Comparison of ENCODE assay signal across 8 cellular contexts in the genomic region with DNA sequence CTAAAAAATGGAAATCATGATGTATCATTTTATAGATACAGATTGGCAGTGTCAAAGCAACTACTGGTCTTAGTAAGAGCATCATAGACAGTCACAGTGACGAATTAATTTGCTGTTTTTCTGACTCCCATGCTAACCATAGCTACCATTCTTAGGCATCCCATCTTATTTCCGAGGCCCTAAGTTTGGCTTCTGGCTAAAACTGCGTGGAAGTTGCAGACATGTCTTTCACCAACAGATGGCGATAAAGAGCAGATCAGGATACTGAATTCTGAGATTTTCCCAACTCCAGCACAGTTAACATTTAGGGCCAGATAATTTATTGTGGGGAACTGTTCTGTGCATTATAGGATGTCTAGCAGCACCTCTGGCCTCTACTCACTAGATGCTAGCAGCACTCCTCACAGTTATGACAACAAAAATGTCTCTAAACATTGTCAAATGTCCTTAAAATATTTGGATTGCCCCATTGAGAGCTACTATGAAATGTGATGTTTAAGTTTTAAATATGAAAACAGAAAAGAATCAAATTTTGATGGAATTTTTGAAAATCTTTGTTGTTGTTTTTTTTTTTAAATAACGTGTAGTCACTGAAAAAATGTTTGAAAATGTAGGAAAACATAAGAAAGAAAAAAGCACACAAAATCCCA. TPM values are rescaled to one million over a fixed set of nuclear protein-coding genes. Genes with fewer than 3 reads are reported as not detected.
DNase-seq lines count a peak whose midpoint lies in the region; ATAC-seq and TF ChIP-seq lines count a peak whose summit lies in the region.

No MANE protein-coding gene starts in this region.

- H3K9me3 Mint-ChIP-seq in natural killer cell (no peaks in the 10 kb centered on the region), WTC11 (no peaks in the 10 kb centered on the region)
- no peaks in the 10 kb centered on the region for H3K9me3 Mint-ChIP-seq in natural killer cell treated with Interleukin-12 subunit alpha and Interleukin-12 subunit beta and Interleukin-15 and Interleukin-18, amount 100 ng/mL, for 72 hours

- TF ChIP-seq CTCF in natural killer cell (IDR thresholded peaks at IDR 0.05) = peak; percentile 98
- peak; percentile 79 for TF ChIP-seq CTCF in WTC11 (IDR thresholded peaks at IDR 0.05)
- TF ChIP-seq CTCF in fibroblast of lung (conservative IDR thresholded peaks at IDR 0.05 in 1 of 2, IDR thresholded peaks at IDR 0.05 in 1 of 2; ENCODE audit: low read depth in 1 of 2, low read length in 2 of 2) = peak; percentile 96 to 98

- no peak overlapping the region for H4K91ac ChIP-seq in neuronal stem cell (ENCODE audit: low read depth, low read length, poor library complexity)

- H3K4me1 ChIP-seq in fibroblast of lung (ENCODE audit: control insufficient read depth, extremely low read depth, insufficient read depth, low read length) (no peaks in the 10 kb centered on the region), neuronal stem cell (ENCODE audit: control insufficient read depth in 2 of 2, insufficient read depth in 1 of 2, low read depth in 1 of 2, low read length in 2 of 2) (no peaks in the 10 kb centered on the region)

- H2AK5ac ChIP-seq in neuronal stem cell (ENCODE audit: low read depth, low read length) = no peak overlapping the region

- no peaks in the 10 kb centered on the region for H4K20me1 ChIP-seq in fibroblast of lung (ENCODE audit: control insufficient read depth, extremely low read depth, insufficient read depth, low read length)

- CTCF ChIA-PET in WTC11 (lab: Charles Lee) = interaction anchor here (0.6 to 3.5 kb wide), 56 partner anchors 10 to 312 kb away, joined by 3 to 55 read pairs (median 4); partner anchors contain the start of genes DCHS1, MRPL17, NLRP14 and OR10A2

- no peak overlapping the region for H3K14ac ChIP-seq in neuronal stem cell (ENCODE audit: low read length)

- no peak overlapping the region for H3K4ac ChIP-seq in neuronal stem cell (ENCODE audit: low read length)

- WGBS in neuronal stem cell (ENCODE audit: extremely low coverage in 2 of 2, insufficient read length in 2 of 2, insufficient replicate concordance in 1 of 2), 2 donors = no CpG with 5 or more reads among the region's 5 CpGs

- H2BK12ac ChIP-seq in neuronal stem cell (ENCODE audit: low read length) = no peak overlapping the region

- no peak overlapping the region for H2BK120ac ChIP-seq in neuronal stem cell (ENCODE audit: low read depth, low read length)

- no peak overlapping the region for H2AFZ ChIP-seq in fibroblast of lung (ENCODE audit: low read length)
- H2AFZ ChIP-seq in neuronal stem cell (ENCODE audit: low read length) = no peak overlapping the region

- DNase-seq in natural killer cell = peak; percentile 21
- no peak for DNase-seq in natural killer cell treated with Interleukin-12 subunit alpha and Interleukin-12 subunit beta and Interleukin-15 and Interleukin-18, amount 100 ng/mL, for 72 hours (ENCODE audit: low spot score)
- DNase-seq in HuH-7 (ENCODE audit: low spot score) = peak; percentile 18
- peak; percentile 50 for DNase-seq in WTC11 (ENCODE audit: low spot score)
- DNase-seq in fibroblast of lung (ENCODE audit: low read depth in 2 of 2) = peak in 1 of 2 donors; percentile 44
- peak; percentile 44 for DNase-seq in neuronal stem cell (ENCODE audit: low spot score)
- DNase-seq in effector CD4-positive, alpha-beta T cell = no peak

- POLR2A ChIA-PET in WTC11 (lab: Charles Lee) = no interaction called here

- H3K9me3 ChIP-seq in fibroblast of lung (ENCODE audit: control insufficient read depth, insufficient read depth, low read depth, low read length) = no peaks in the 10 kb centered on the region
- H3K9me3 ChIP-seq in neuronal stem cell (replicated peaks in 1 of 2; ENCODE audit: control insufficient read depth in 2 of 2, insufficient read depth in 1 of 2, low read depth in 1 of 2, low read length in 2 of 2) = no peaks in the 10 kb centered on the region

- ATAC-seq in natural killer cell (peak in 2 of 3 donors; percentile 66 to 80), WTC11 (peak; percentile 71), HG03565 (IDR thresholded peaks at IDR 0.05; ENCODE audit: unreplicated experiment) (no peak)
- ATAC-seq in natural killer cell treated with Interleukin-12 subunit alpha and Interleukin-12 subunit beta and Interleukin-15 and Interleukin-18, amount 100 ng/mL, for 72 hours = no peak

- H3K27me3 Mint-ChIP-seq in natural killer cell (ENCODE audit: low read depth in 2 of 2) = no peaks in the 10 kb centered on the region
- no peaks in the 10 kb centered on the region for H3K27me3 Mint-ChIP-seq in natural killer cell treated with Interleukin-12 subunit alpha and Interleukin-12 subunit beta and Interleukin-15 and Interleukin-18, amount 100 ng/mL, for 72 hours
- peaks cover 2% of the 10 kb centered on the region; the same call in 1 of the 2 replicates for H3K27me3 Mint-ChIP-seq in WTC11 (ENCODE audit: low read depth)

- H3K79me2 ChIP-seq in fibroblast of lung (ENCODE audit: control insufficient read depth, insufficient read depth, low read length) = no peaks in the 10 kb centered on the region

- H3K9ac ChIP-seq in fibroblast of lung (ENCODE audit: insufficient read depth, low read length) (no peak overlapping the region), neuronal stem cell (ENCODE audit: low read depth, low read length, poor library complexity) (no peak overlapping the region)

- H3K27me3 ChIP-seq in fibroblast of lung (ENCODE audit: control insufficient read depth, insufficient read depth, low read length) (no peaks in the 10 kb centered on the region), neuronal stem cell (ENCODE audit: control insufficient read depth in 3 of 3, insufficient read depth in 3 of 3, low read depth in 1 of 3, low read length in 3 of 3) (no peaks in the 10 kb centered on the region)

- H3K36me3 Mint-ChIP-seq in natural killer cell = no peaks in the 10 kb centered on the region
- no peaks in the 10 kb centered on the region for H3K36me3 Mint-ChIP-seq in natural killer cell treated with Interleukin-12 subunit alpha and Interleukin-12 subunit beta and Interleukin-15 and Interleukin-18, amount 100 ng/mL, for 72 hours
- no peaks in the 10 kb centered on the region for H3K36me3 Mint-ChIP-seq in WTC11

- H3K79me1 ChIP-seq in neuronal stem cell (ENCODE audit: low read depth, low read length) = no peaks in the 10 kb centered on the region

- no peaks in the 10 kb centered on the region for H3K4me1 Mint-ChIP-seq in natural killer cell
- peaks cover 5 to 11% of the 10 kb centered on the region in 2 donors for H3K4me1 Mint-ChIP-seq in natural killer cell treated with Interleukin-12 subunit alpha and Interleukin-12 subunit beta and Interleukin-15 and Interleukin-18, amount 100 ng/mL, for 72 hours (ENCODE audit: low read depth in 2 of 2)
- no peaks in the 10 kb centered on the region for H3K4me1 Mint-ChIP-seq in WTC11

- H4K8ac ChIP-seq in neuronal stem cell (ENCODE audit: low read depth, low read length) = no peak overlapping the region

- no peak overlapping the region for H2BK15ac ChIP-seq in neuronal stem cell (ENCODE audit: low read length)

- H3K27ac Mint-ChIP-seq in natural killer cell (no peak overlapping the region), WTC11 (no peak overlapping the region)
- H3K27ac Mint-ChIP-seq in natural killer cell treated with Interleukin-12 subunit alpha and Interleukin-12 subunit beta and Interleukin-15 and Interleukin-18, amount 100 ng/mL, for 72 hours = no peak overlapping the region

- no peak overlapping the region for H3K27ac ChIP-seq in fibroblast of lung (ENCODE audit: insufficient read depth, low read length)
- no peak overlapping the region for H3K27ac ChIP-seq in neuronal stem cell (replicated peaks; ENCODE audit: low read length)

- no peak overlapping the region for H3K18ac ChIP-seq in neuronal stem cell (ENCODE audit: low read length)

- intact Hi-C loops in natural killer cell (cut with micrococcal nuclease) = loop anchor here (5.0 kb wide), 1 partner anchor 43 kb away; no protein-coding TSS in a partner anchor

- H3K4me3 ChIP-seq in fibroblast of lung (replicated peaks in 1 of 4; ENCODE audit: control extremely low read depth in 1 of 4, insufficient read depth in 1 of 4, low read depth in 3 of 4, low read length in 4 of 4) (no peak overlapping the region), neuronal stem cell (ENCODE audit: low read length in 2 of 2) (no peak overlapping the region)

- H3K4me3 Mint-ChIP-seq in natural killer cell (no peak overlapping the region), WTC11 (no peak overlapping the region)
- no peak overlapping the region for H3K4me3 Mint-ChIP-seq in natural killer cell treated with Interleukin-12 subunit alpha and Interleukin-12 subunit beta and Interleukin-15 and Interleukin-18, amount 100 ng/mL, for 72 hours

- H2BK5ac ChIP-seq in neuronal stem cell (ENCODE audit: low read length) = no peak overlapping the region

- H3K4me2 ChIP-seq in fibroblast of lung (ENCODE audit: extremely low read depth, insufficient read depth, low read length) (no peak overlapping the region), neuronal stem cell (ENCODE audit: insufficient read depth, low read length, poor library complexity, severe bottlenecking) (no peak overlapping the region)

- no peaks in the 10 kb centered on the region for H3K36me3 ChIP-seq in fibroblast of lung (ENCODE audit: control insufficient read depth, insufficient read depth, low read length)
- no peaks in the 10 kb centered on the region for H3K36me3 ChIP-seq in neuronal stem cell (replicated peaks in 1 of 2; ENCODE audit: control insufficient read depth in 2 of 2, insufficient read depth in 2 of 2, low read length in 2 of 2)

- no peak overlapping the region for H3K23ac ChIP-seq in neuronal stem cell (ENCODE audit: low read depth, low read length, poor library complexity)

RNA-seq across cellular contexts. Expression of gene OR2AG2, which starts 16.3 kb away (rescaled TPM):
- total RNA-seq in natural killer cell (not detected), WTC11 (2021) (0.09 to 0.21 TPM (median 0.17 TPM) in 3 replicates), fibroblast of lung (under 0.01 TPM in 2 replicates)
- under 1 TPM in 1 of 2 donors, not detected in 1; 0.20 TPM for total RNA-seq in natural killer cell treated with Interleukin-12 subunit alpha and Interleukin-12 subunit beta and Interleukin-15 and Interleukin-18, amount 100 ng/mL, for 72 hours
- 0.03 and 0.26 TPM in 2 replicates for polyA plus RNA-seq in fibroblast of lung
- polyA plus RNA-seq in fibroblast of lung (2012) = 0.05 TPM in 1 of 2 replicates, not detected in the other
- not detected in 2 replicates for polyA minus RNA-seq in fibroblast of lung (ENCODE audit: low replicate concordance)
- polyA plus RNA-seq in neuronal stem cell (2013, experiment 1 of 2) = 0.17 TPM
- 0.12 TPM for polyA plus RNA-seq in neuronal stem cell (2013, experiment 2 of 2)

RNA-seq across cellular contexts. Expression of gene OR2AG1, which starts 27.4 kb away (rescaled TPM):
- total RNA-seq in natural killer cell (not detected), WTC11 (2021) (not detected in 3 replicates), fibroblast of lung (not detected in 2 replicates)
- total RNA-seq in natural killer cell treated with Interleukin-12 subunit alpha and Interleukin-12 subunit beta and Interleukin-15 and Interleukin-18, amount 100 ng/mL, for 72 hours = not detected
- polyA plus RNA-seq in fibroblast of lung = not detected in 2 replicates
- polyA plus RNA-seq in fibroblast of lung (2012) = not detected in 2 replicates
- polyA minus RNA-seq in fibroblast of lung (ENCODE audit: low replicate concordance) = not detected in 2 replicates
- not detected for polyA plus RNA-seq in neuronal stem cell (2013, experiment 1 of 2)
- polyA plus RNA-seq in neuronal stem cell (2013, experiment 2 of 2) = not detected

RNA-seq across cellular contexts. Expression of gene OR6A2, which starts 44.1 kb away (rescaled TPM):
- total RNA-seq in natural killer cell = not detected
- total RNA-seq in natural killer cell treated with Interleukin-12 subunit alpha and Interleukin-12 subunit beta and Interleukin-15 and Interleukin-18, amount 100 ng/mL, for 72 hours = under 1 TPM in 1 of 2 donors, not detected in 1; 0.20 TPM
- 0.07 to 0.27 TPM (median 0.07 TPM) in 3 replicates for total RNA-seq in WTC11 (2021)
- under 0.01 and 0.17 TPM in 2 replicates for total RNA-seq in fibroblast of lung
- polyA plus RNA-seq in fibroblast of lung = 0.03 TPM in 1 of 2 replicates, not detected in the other
- polyA plus RNA-seq in fibroblast of lung (2012) = not detected in 2 replicates
- not detected in 2 replicates for polyA minus RNA-seq in fibroblast of lung (ENCODE audit: low replicate concordance)
- not detected for polyA plus RNA-seq in neuronal stem cell (2013, experiment 1 of 2)
- 0.01 TPM for polyA plus RNA-seq in neuronal stem cell (2013, experiment 2 of 2)

Comparison
In these comparisons a context has a peak if more than half of its experiments do, and no peak if none do; other contexts are left out.
1. ATAC-seq: peak in natural killer cell (2 of 3) and WTC11 (single experiment); none in natural killer cell treated with Interleukin-12 subunit alpha and Interleukin-12 subunit beta and Interleukin-15 and Interleukin-18, amount 100 ng/mL, for 72 hours (0 of 2) and HG03565 (single experiment).
2. DNase-seq: peak in natural killer cell (single experiment), HuH-7 (single experiment), WTC11 (single experiment) and neuronal stem cell (single experiment); none in natural killer cell treated with Interleukin-12 subunit alpha and Interleukin-12 subunit beta and Interleukin-15 and Interleukin-18, amount 100 ng/mL, for 72 hours (single experiment) and effector CD4-positive, alpha-beta T cell (single experiment).
3. Peak in every context shown above with its lines, with median percentiles within 50 percentile points of each other: CTCF ChIP-seq.